Comparison of ENCODE assay signal across 9 cellular contexts in genomic region chr2:171272039-171272438, GRCh38.
DNase-seq lines count a peak whose midpoint lies in the region; ATAC-seq and TF ChIP-seq lines count a peak whose summit lies in the region.
"Had no signal": no experiment of that assay in that cellular context is flagged by ENCODE, and none has a peak within 500 bp of the region (broad histone marks: within the 10 kb centered on the region; RNA-seq: fewer than 3 reads in every experiment).

No MANE protein-coding gene starts in this region.

- no peak for TF ChIP-seq CTCF in Caco-2 (IDR thresholded peaks at IDR 0.05; ENCODE audit: insufficient read depth in 1 of 2, low read depth in 1 of 2, low read length in 1 of 2, severe bottlenecking in 1 of 2, unreplicated experiment in 1 of 2)
- TF ChIP-seq CTCF in endodermal cell (conservative IDR thresholded peaks at IDR 0.05) = no peak
- TF ChIP-seq CTCF in suprapubic skin (IDR thresholded peaks at IDR 0.05) = no peak

- H3K27ac ChIP-seq in endodermal cell (ENCODE audit: low read depth, low read length) (no peak overlapping the region), suprapubic skin (no peak overlapping the region)

- CTCF ChIA-PET in Caco-2 (lab: Charles Lee) = no interaction called here
- CTCF ChIA-PET in activated CD4-positive, alpha-beta memory T cell treated with anti-CD3 and anti-CD28 coated beads for 36 hours (lab: Charles Lee) = no interaction called here

- H3K27me3 Mint-ChIP-seq in Caco-2 (ENCODE audit: insufficient read depth, unreplicated experiment) = no peaks in the 10 kb centered on the region
- H3K27me3 Mint-ChIP-seq in endodermal cell (ENCODE audit: insufficient read depth) = no peaks in the 10 kb centered on the region
- H3K27me3 Mint-ChIP-seq in activated CD4-positive, alpha-beta memory T cell treated with anti-CD3 and anti-CD28 coated beads for 36 hours = no peaks in the 10 kb centered on the region
- H3K27me3 Mint-ChIP-seq: activated CD4-positive, alpha-beta memory T cell treated with anti-CD3 and anti-CD28 coated beads, Interleukin-2, amount 10 ng/mL, durations not matched to agents 7 days and 5 days had no signal

- intact Hi-C loops in Caco-2 (cut with micrococcal nuclease; ENCODE audit: unreplicated experiment) (loop anchor here (2.0 kb wide), 1 partner anchor 105 kb away; no protein-coding TSS in a partner anchor), left colon (cut with DNase I, micrococcal nuclease) (no loop called here)
- intact Hi-C loops in activated CD4-positive, alpha-beta memory T cell treated with anti-CD3 and anti-CD28 coated beads for 36 hours (cut with micrococcal nuclease) = no loop called here

- no peaks in the 10 kb centered on the region for H3K9me3 ChIP-seq in Caco-2
- no peaks in the 10 kb centered on the region for H3K9me3 ChIP-seq in endodermal cell (ENCODE audit: control insufficient read depth, low read length)
- H3K9me3 ChIP-seq in suprapubic skin = no peaks in the 10 kb centered on the region

- H3K27me3 ChIP-seq in Caco-2 (replicated peaks; ENCODE audit: control insufficient read depth, insufficient read depth, low read length) (no peaks in the 10 kb centered on the region), endodermal cell (ENCODE audit: control insufficient read depth, insufficient read depth, low read length, poor library complexity, severe bottlenecking) (no peaks in the 10 kb centered on the region), suprapubic skin (no peaks in the 10 kb centered on the region)

- H3K36me3 ChIP-seq in Caco-2 (ENCODE audit: control insufficient read depth, insufficient read depth, low read length) = no peaks in the 10 kb centered on the region
- H3K36me3 ChIP-seq in endodermal cell (ENCODE audit: control insufficient read depth, insufficient read depth, low read length) = no peaks in the 10 kb centered on the region
- no peaks in the 10 kb centered on the region for H3K36me3 ChIP-seq in suprapubic skin

- H3K27ac Mint-ChIP-seq in Caco-2 (ENCODE audit: unreplicated experiment) (peak overlapping the region; percentile 54), endodermal cell (no peak overlapping the region)
- no peak overlapping the region for H3K27ac Mint-ChIP-seq in activated CD4-positive, alpha-beta memory T cell treated with anti-CD3 and anti-CD28 coated beads for 36 hours
- H3K27ac Mint-ChIP-seq: activated CD4-positive, alpha-beta memory T cell treated with anti-CD3 and anti-CD28 coated beads, Interleukin-2, amount 10 ng/mL, durations not matched to agents 7 days and 5 days had no signal

- H3K4me1 ChIP-seq in Caco-2 (peaks cover 15% of the 10 kb centered on the region), endodermal cell (ENCODE audit: control insufficient read depth, insufficient read depth, low read length) (no peaks in the 10 kb centered on the region), suprapubic skin (peaks cover 10% of the 10 kb centered on the region)

- DNase-seq in Caco-2 = peak; percentile 65 to 70
- DNase-seq in NCI-H226 = peak; percentile 94
- DNase-seq in endodermal cell = peak; percentile 76
- DNase-seq in mucosa of gallbladder (ENCODE audit: low spot score) = peak; percentile 59
- no peak for DNase-seq in activated CD4-positive, alpha-beta memory T cell treated with anti-CD3 and anti-CD28 coated beads for 36 hours
- no peak for DNase-seq in left colon
- no peak for DNase-seq in suprapubic skin (ENCODE audit: low spot score in 2 of 2)
- DNase-seq: activated CD4-positive, alpha-beta memory T cell treated with anti-CD3 and anti-CD28 coated beads, Interleukin-2, amount 10 ng/mL, durations not matched to agents 7 days and 5 days had no signal

- H3K9ac ChIP-seq in endodermal cell (ENCODE audit: extremely low read depth, low read length, poor library complexity, severe bottlenecking) = no peak overlapping the region

- H3K36me3 Mint-ChIP-seq in Caco-2 (ENCODE audit: insufficient read depth, unreplicated experiment) = no peaks in the 10 kb centered on the region
- H3K36me3 Mint-ChIP-seq in endodermal cell (ENCODE audit: low read depth) = no peaks in the 10 kb centered on the region
- no peaks in the 10 kb centered on the region for H3K36me3 Mint-ChIP-seq in activated CD4-positive, alpha-beta memory T cell treated with anti-CD3 and anti-CD28 coated beads for 36 hours

- no peak for ATAC-seq in GM21360 (IDR thresholded peaks at IDR 0.05; ENCODE audit: unreplicated experiment)
- no peak for ATAC-seq in left colon

- H3K9me3 Mint-ChIP-seq in Caco-2 (ENCODE audit: unreplicated experiment) (no peaks in the 10 kb centered on the region), endodermal cell (peaks cover 4% of the 10 kb centered on the region)
- H3K9me3 Mint-ChIP-seq in activated CD4-positive, alpha-beta memory T cell treated with anti-CD3 and anti-CD28 coated beads for 36 hours = no peaks in the 10 kb centered on the region
- H3K9me3 Mint-ChIP-seq: activated CD4-positive, alpha-beta memory T cell treated with anti-CD3 and anti-CD28 coated beads, Interleukin-2, amount 10 ng/mL, durations not matched to agents 7 days and 5 days had no signal

- no peak for TF ChIP-seq POLR2A in suprapubic skin (IDR thresholded peaks at IDR 0.05)

- POLR2A ChIA-PET in Caco-2 (lab: Charles Lee) = no interaction called here
- POLR2A ChIA-PET in activated CD4-positive, alpha-beta memory T cell treated with anti-CD3 and anti-CD28 coated beads for 36 hours (lab: Charles Lee) = interaction anchor here (0.6 kb wide), 1 partner anchor 36 kb away, joined by 3 read pairs; no protein-coding TSS in a partner anchor

- no TSS peak for BruUV-seq in Caco-2 (replicated peaks; lab: Mats Ljungman, UMichigan)

- H3K4me1 Mint-ChIP-seq in Caco-2 (ENCODE audit: low read depth, unreplicated experiment) (peaks cover 10% of the 10 kb centered on the region), endodermal cell (peaks cover 15% of the 10 kb centered on the region)
- H3K4me1 Mint-ChIP-seq in activated CD4-positive, alpha-beta memory T cell treated with anti-CD3 and anti-CD28 coated beads for 36 hours (ENCODE audit: low read depth) = no peaks in the 10 kb centered on the region
- H3K4me1 Mint-ChIP-seq: activated CD4-positive, alpha-beta memory T cell treated with anti-CD3 and anti-CD28 coated beads, Interleukin-2, amount 10 ng/mL, durations not matched to agents 7 days and 5 days had no signal

- no peak overlapping the region for H3K4me3 Mint-ChIP-seq in Caco-2 (ENCODE audit: unreplicated experiment)
- no peak overlapping the region for H3K4me3 Mint-ChIP-seq in endodermal cell
- H3K4me3 Mint-ChIP-seq in activated CD4-positive, alpha-beta memory T cell treated with anti-CD3 and anti-CD28 coated beads for 36 hours = no peak overlapping the region
- H3K4me3 Mint-ChIP-seq: activated CD4-positive, alpha-beta memory T cell treated with anti-CD3 and anti-CD28 coated beads, Interleukin-2, amount 10 ng/mL, durations not matched to agents 7 days and 5 days had no signal

- TF ChIP-seq EP300 in suprapubic skin (IDR thresholded peaks at IDR 0.05) = no peak

- H3K4me3 ChIP-seq in Caco-2 (ENCODE audit: low read depth, low read length) (no peak overlapping the region), endodermal cell (ENCODE audit: low read length) (no peak overlapping the region), suprapubic skin (no peak overlapping the region)

Comparison
In these comparisons a context has a peak if more than half of its experiments do, and no peak if none do; other contexts are left out.
1. DNase-seq: peak in Caco-2 (2 of 2), NCI-H226 (single experiment), endodermal cell (single experiment) and mucosa of gallbladder (single experiment); none in activated CD4-positive, alpha-beta memory T cell treated with anti-CD3 and anti-CD28 coated beads for 36 hours (single experiment), left colon (0 of 2) and suprapubic skin (0 of 2).